In genomic region chr15:45489690-45490238, GRCh38 we compare ENCODE assay signal across 26 cellular contexts. TPM values are rescaled to one million over a fixed set of nuclear protein-coding genes. Genes with fewer than 3 reads are reported as not detected.
DNase-seq lines count a peak whose midpoint lies in the region; ATAC-seq, FAIRE-seq and TF ChIP-seq lines count a peak whose summit lies in the region.
"Had no signal": no experiment of that assay in that cellular context is flagged by ENCODE, and none has a peak within 500 bp of the region (broad histone marks: within the 10 kb centered on the region; RNA-seq: fewer than 3 reads in every experiment).

No MANE protein-coding gene starts in this region.

- no peak overlapping the region for H3K4me3 Mint-ChIP-seq in stimulated activated memory B cell treated with anti-CD40 and anti-IgM and Interleukin-4, amounts not matched to agents 10 μg/mL and 1 μg/mL and 100 μg/mL, for 72 hours
- H3K4me3 Mint-ChIP-seq in T-cell: no peak overlapping the region
- H3K4me3 Mint-ChIP-seq: B cell; CD14-positive monocyte; CD4-positive, alpha-beta memory T cell; CD4-positive, CD25-positive, alpha-beta regulatory T cell; CD8-positive, alpha-beta memory T cell had no signal

- no peaks in the 10 kb centered on the region for H3K9me3 Mint-ChIP-seq in stimulated activated memory B cell treated with anti-CD40 and anti-IgM and Interleukin-4, amounts not matched to agents 10 μg/mL and 1 μg/mL and 100 μg/mL, for 72 hours
- no peaks in the 10 kb centered on the region for H3K9me3 Mint-ChIP-seq in T-cell
- H3K9me3 Mint-ChIP-seq: CD14-positive monocyte; CD4-positive, alpha-beta memory T cell; CD8-positive, alpha-beta memory T cell had no signal

- TF ChIP-seq POLR2A in A549 (IDR thresholded peaks at IDR 0.05; ENCODE audit: low read length): no peak
- no peak for TF ChIP-seq POLR2A in K562 (conservative IDR thresholded peaks at IDR 0.05)
- no peak for TF ChIP-seq POLR2A in testis (IDR thresholded peaks at IDR 0.05)

- no peaks in the 10 kb centered on the region for H3K4me1 ChIP-seq in A549
- H3K4me1 ChIP-seq in K562 (replicated peaks in 1 of 2; ENCODE audit: control insufficient read depth in 2 of 2, insufficient read depth in 2 of 2, low read length in 2 of 2): no peaks in the 10 kb centered on the region
- H3K4me1 ChIP-seq in testis: no peaks in the 10 kb centered on the region
- H3K4me1 ChIP-seq: BLaER1 treated with 17β-estradiol and CSF1 and Interleukin-3, amounts not matched to agents 10 nM and 100 nM had no signal

- no peaks in the 10 kb centered on the region for H3K36me3 ChIP-seq in K562 (ENCODE audit: control insufficient read depth, insufficient read depth, low read length)
- no peaks in the 10 kb centered on the region for H3K36me3 ChIP-seq in MG63
- H3K36me3 ChIP-seq in testis (ENCODE audit: low read depth, missing control alignments): no peaks in the 10 kb centered on the region

- TF ChIP-seq RAD21 in A549 (conservative IDR thresholded peaks at IDR 0.05 in 1 of 2, IDR thresholded peaks at IDR 0.05 in 1 of 2) (no peak), K562 (CRISPR knock-in tag; conservative IDR thresholded peaks at IDR 0.05 in 1 of 2, IDR thresholded peaks at IDR 0.05 in 1 of 2) (no peak)

- H3K9me3 ChIP-seq in A549 (no peaks in the 10 kb centered on the region), K562 (replicated peaks; ENCODE audit: control insufficient read depth, insufficient read depth, low read depth, low read length) (no peaks in the 10 kb centered on the region), MG63 (no peaks in the 10 kb centered on the region), testis (no peaks in the 10 kb centered on the region)
- H3K9me3 ChIP-seq: BLaER1 treated with 17β-estradiol and CSF1 and Interleukin-3, amounts not matched to agents 10 nM and 100 nM had no signal

- H3K79me2 ChIP-seq in K562 (ENCODE audit: control insufficient read depth, insufficient read depth, low read length): no peaks in the 10 kb centered on the region

- H3K27ac Mint-ChIP-seq in stimulated activated memory B cell treated with anti-CD40 and anti-IgM and Interleukin-4, amounts not matched to agents 10 μg/mL and 1 μg/mL and 100 μg/mL, for 72 hours: no peak overlapping the region
- H3K27ac Mint-ChIP-seq in T-cell: no peak overlapping the region
- H3K27ac Mint-ChIP-seq: B cell; CD14-positive monocyte; CD4-positive, alpha-beta memory T cell; CD4-positive, CD25-positive, alpha-beta regulatory T cell had no signal

- DNase-seq in A549 (ENCODE audit: low read depth in 1 of 2, low spot score in 1 of 2) (no peak), K562 (ENCODE audit: extremely low read depth in 1 of 4, low spot score in 3 of 4) (no peak), MG63 (no peak), testis (no peak), T-cell (no peak)
- DNase-seq: 8988T; AML-193; CD4-positive, alpha-beta memory T cell; CD4-positive, CD25-positive, alpha-beta regulatory T cell; CD8-positive, alpha-beta memory T cell; COR-L47; DMS 273 treated with DMSO at 0.1 percent for 48 hours; DMS153; DMS53; DMS79; DND-41; EL; GDM1 had no signal

- H3K27me3 Mint-ChIP-seq in stimulated activated memory B cell treated with anti-CD40 and anti-IgM and Interleukin-4, amounts not matched to agents 10 μg/mL and 1 μg/mL and 100 μg/mL, for 72 hours: no peaks in the 10 kb centered on the region
- no peaks in the 10 kb centered on the region for H3K27me3 Mint-ChIP-seq in T-cell
- H3K27me3 Mint-ChIP-seq: B cell; CD4-positive, alpha-beta memory T cell; CD4-positive, CD25-positive, alpha-beta regulatory T cell; CD8-positive, alpha-beta memory T cell had no signal

- H3K36me3 Mint-ChIP-seq in stimulated activated memory B cell treated with anti-CD40 and anti-IgM and Interleukin-4, amounts not matched to agents 10 μg/mL and 1 μg/mL and 100 μg/mL, for 72 hours: peaks cover 23% of the 10 kb centered on the region
- H3K36me3 Mint-ChIP-seq in T-cell: peaks cover 17% of the 10 kb centered on the region
- H3K36me3 Mint-ChIP-seq: CD14-positive monocyte; CD4-positive, CD25-positive, alpha-beta regulatory T cell had no signal

- H4K20me1 ChIP-seq in K562 (replicated peaks; ENCODE audit: control insufficient read depth, insufficient read depth, low read length): no peaks in the 10 kb centered on the region
- H4K20me1 ChIP-seq: BLaER1 treated with 17β-estradiol and CSF1 and Interleukin-3, amounts not matched to agents 10 nM and 100 nM had no signal

- in situ Hi-C loops in K562 (cut with MboI): no loop called here

- 67% methylated on average over 1 of the region's 1 CpG for WGBS in A549 (ENCODE audit: missing lambda C conversion rate)
- no CpG with 5 or more reads among the region's 1 CpG for WGBS in K562 (ENCODE audit: insufficient coverage, low coverage, missing lambda C conversion rate)
- 69 to 89% methylated on average over 1 of the region's 1 CpG for WGBS in testis, 2 donors

- H3K27ac ChIP-seq in A549 (no peak overlapping the region), C4-2B (peak overlapping the region; percentile 53; the same call in 1 of the 2 replicates), VCaP (0 out of 2 replicates have a peak overlapping the region, but pooled peaks have one; percentile 1), K562 (ENCODE audit: extremely low read depth, low read depth, low read length) (no peak overlapping the region), testis (no peak overlapping the region)
- H3K27ac ChIP-seq: BLaER1 treated with 17β-estradiol and CSF1 and Interleukin-3, amounts not matched to agents 10 nM and 100 nM had no signal

- FAIRE-seq in A549 (lab: Jason Lieb, UNC) (no peak), K562 (lab: Jason Lieb, UNC) (no peak)
- FAIRE-seq: GM12891, GM19239 had no signal

- no peak overlapping the region for H3K4me3 ChIP-seq in A549
- no peak overlapping the region for H3K4me3 ChIP-seq in K562
- H3K4me3 ChIP-seq in MG63: no peak overlapping the region
- H3K4me3 ChIP-seq in testis: no peak overlapping the region
- H3K4me3 ChIP-seq: BLaER1 treated with 17β-estradiol and CSF1 and Interleukin-3, amounts not matched to agents 10 nM and 100 nM had no signal

- no peak overlapping the region for H3K9ac ChIP-seq in K562 (ENCODE audit: insufficient read depth in 1 of 2, low read depth in 2 of 2, low read length in 2 of 2)
- H3K9ac ChIP-seq: BLaER1 treated with 17β-estradiol and CSF1 and Interleukin-3, amounts not matched to agents 10 nM and 100 nM had no signal

- intact Hi-C loops in K562 (cut with micrococcal nuclease) (no loop called here), testis (cut with DNase I; ENCODE audit: low total_unique reads) (no loop called here)

- no TSS peak for BruUV-seq in K562 (replicated peaks; lab: Mats Ljungman, UMichigan)

- TF ChIP-seq CTCF in A549 (IDR thresholded peaks at IDR 0.05) (no peak), C4-2B (conservative IDR thresholded peaks at IDR 0.05) (no peak), VCaP (conservative IDR thresholded peaks at IDR 0.05) (no peak), K562 (IDR thresholded peaks at IDR 0.05 in 2 of 3, conservative IDR thresholded peaks at IDR 0.05 in 1 of 3; ENCODE audit: insufficient read depth in 2 of 3, low read depth in 1 of 3, low read length in 3 of 3) (no peak), testis (IDR thresholded peaks at IDR 0.05) (no peak)

- ATAC-seq in A549: no peak
- no peak for ATAC-seq in K562
- no peak for ATAC-seq in stimulated activated memory B cell treated with anti-CD40 and anti-IgM and Interleukin-4, amounts not matched to agents 10 μg/mL and 1 μg/mL and 100 μg/mL, for 72 hours
- ATAC-seq in T-cell (replicated peaks in 1 of 4): no peak

- H3K9me1 ChIP-seq in K562 (ENCODE audit: control insufficient read depth, insufficient read depth, low read length): no peaks in the 10 kb centered on the region

- H3K27me3 ChIP-seq in K562 (ENCODE audit: control insufficient read depth in 2 of 2, insufficient read depth in 2 of 2, low read length in 2 of 2) (peaks cover 0 to 6% of the 10 kb centered on the region in 2 experiments; a peak in 2 of 5 replicates), MG63 (no peaks in the 10 kb centered on the region), testis (no peaks in the 10 kb centered on the region)
- H3K27me3 ChIP-seq: BLaER1 treated with 17β-estradiol and CSF1 and Interleukin-3, amounts not matched to agents 10 nM and 100 nM had no signal

- POLR2A ChIA-PET in A549 (lab: Yijun Ruan, JAX): no interaction called here
- POLR2A ChIA-PET in K562 (lab: Yijun Ruan, JAX): no interaction called here
- POLR2A ChIA-PET in T-cell (lab: Charles Lee): interaction anchor here in 1 of 2 donors (0.6 kb wide), 1 partner anchor 8 kb away, joined by 3 read pairs; no protein-coding TSS in a partner anchor

- CTCF ChIA-PET in A549 (lab: Yijun Ruan, JAX): interaction anchor here (1.8 kb wide), 2 partner anchors 60 to 125 kb away, joined by 4 read pairs; no protein-coding TSS in a partner anchor
- CTCF ChIA-PET in K562 (lab: Yijun Ruan, JAX; ENCODE audit: low intra/inter-chr PET ratio): no interaction called here
- CTCF ChIA-PET in T-cell (lab: Charles Lee): no interaction called here

- TF ChIP-seq EP300 in A549 (IDR thresholded peaks at IDR 0.05) (no peak), K562 (IDR thresholded peaks at IDR 0.05; ENCODE audit: low read length) (no peak)

- H3K4me2 ChIP-seq in A549 (no peak overlapping the region), K562 (ENCODE audit: insufficient read depth, low read length) (no peak overlapping the region)
- H3K4me2 ChIP-seq: BLaER1 treated with 17β-estradiol and CSF1 and Interleukin-3, amounts not matched to agents 10 nM and 100 nM had no signal

- H2AFZ ChIP-seq in K562 (ENCODE audit: low read depth, low read length): no peak overlapping the region

- no peaks in the 10 kb centered on the region for H3K4me1 Mint-ChIP-seq in stimulated activated memory B cell treated with anti-CD40 and anti-IgM and Interleukin-4, amounts not matched to agents 10 μg/mL and 1 μg/mL and 100 μg/mL, for 72 hours
- no peaks in the 10 kb centered on the region for H3K4me1 Mint-ChIP-seq in T-cell
- H3K4me1 Mint-ChIP-seq: B cell; CD14-positive monocyte; CD4-positive, alpha-beta memory T cell; CD4-positive, CD25-positive, alpha-beta regulatory T cell; CD8-positive, alpha-beta memory T cell had no signal

RNA-seq across cellular contexts. Expression of gene SLC30A4, which starts 32.8 kb away (rescaled TPM):
- polyA plus RNA-seq in A549 (2011; rRNA removed) (3.1 and 3.8 TPM in 2 replicates), A549 (2017; fragmentation: RNase III; extraction: RNeasy Plus Mini Kit Qiagen cat#74134 plus additional on column Dnase treatment) (2.1 to 2.7 TPM (median 2.2 TPM) in 3 replicates), K562 (2011; rRNA removed) (0.15 and 0.47 TPM in 2 replicates), K562 (2014; fragmentation: Illumina TruSeq; extraction: Trizol) (0.22 and 0.40 TPM in 2 replicates), K562 (2014; fragmentation: Nextera tagmentation; extraction: Ambion mirVana) (under 1 TPM; 0.21 to 0.30 TPM), K562 (2014; rRNA removed) (0.25 and 0.42 TPM in 2 replicates), testis (ENCODE audit: insufficient read depth, low read depth, low replicate concordance) (18.8 TPM)
- polyA plus RNA-seq in A549 (2012; cell fraction: cytosol; rRNA removed): 1.3 and 1.4 TPM in 2 replicates
- 0.35 and 0.65 TPM in 2 replicates for polyA plus RNA-seq in A549 (2012; cell fraction: nucleus; rRNA removed)
- polyA minus RNA-seq in A549 (2011; rRNA and poly(A)+ RNA removed): 6.2 and 6.3 TPM in 2 replicates
- 1.1 TPM in 2 replicates for total RNA-seq in K562 (2011; cell fraction: chromatin; rRNA removed; ENCODE audit: low replicate concordance)
- total RNA-seq in K562 (2011; cell fraction: nucleolus; rRNA removed): 0.53 and 1.0 TPM in 2 replicates
- 0.73 and 1.3 TPM in 2 replicates for total RNA-seq in K562 (2011; cell fraction: nucleoplasm; rRNA removed)
- total RNA-seq in K562 (2014; rRNA removed) (0.24 and 0.32 TPM in 2 replicates), K562 (2014; rRNA removed; fragmentation: Illumina TruSeq; extraction: Trizol) (0.35 and 0.73 TPM in 2 replicates), K562 (2015; rRNA removed; fragmentation: Illumina TruSeq; extraction: Trizol) (0.30 and 0.36 TPM in 2 replicates), K562 (2021) (0.47 and 0.56 TPM in 2 replicates), testis (10 to 100 TPM; 28.1 to 32.6 TPM), T-cell (1 to 10 TPM; 3.7 to 4.8 (median 4.2) TPM)
- 0.19 and 0.24 TPM in 2 replicates for polyA plus RNA-seq in K562 (2011; cell fraction: cytosol; rRNA removed)
- 0.04 and 0.28 TPM in 2 replicates for polyA plus RNA-seq in K562 (2011; cell fraction: nucleus; rRNA removed)
- 0.34 and 0.43 TPM in 2 replicates for polyA plus RNA-seq in K562 (2012)
- 0.39 and 0.60 TPM in 2 replicates for polyA minus RNA-seq in K562 (2011; rRNA and poly(A)+ RNA removed)
- polyA minus RNA-seq in K562 (2011; cell fraction: cytosol; rRNA and poly(A)+ RNA removed): 0.38 TPM in 1 of 2 replicates, not detected in the other
- 0.11 and 0.13 TPM in 2 replicates for polyA minus RNA-seq in K562 (2011; cell fraction: nucleus; rRNA and poly(A)+ RNA removed)
- 4.3 and 5.1 TPM in 2 replicates for total RNA-seq in MG63 (2014; rRNA removed; shearing (Covaris generic); ENCODE audit: low replicate concordance)

Comparison
In these comparisons a context has a peak if more than half of its experiments do, and no peak if none do; other contexts are left out.
1. H3K27ac ChIP-seq: peak in C4-2B (single experiment) and VCaP (single experiment); none in A549 (0 of 2), K562 (single experiment) and testis (0 of 2).
2. Of the 35 proteins assayed by ChIP-seq in both K562 and A549: peak only in K562: none; only in A549: MAFK; in both: none; in neither: 34.